ENCODE assay signal across 13 cellular contexts in genomic region chr4:6912412-6912811, GRCh38. TPM values are rescaled to one million over a fixed set of nuclear protein-coding genes. Genes with fewer than 3 reads are reported as not detected.
DNase-seq lines count a peak whose midpoint lies in the region; ATAC-seq and TF ChIP-seq lines count a peak whose summit lies in the region.
"Had no signal": no experiment of that assay in that cellular context is flagged by ENCODE, and none has a peak within 500 bp of the region (broad histone marks: within the 10 kb centered on the region; RNA-seq: fewer than 3 reads in every experiment).

No MANE protein-coding gene starts in this region.

- no peaks in the 10 kb centered on the region for H3K9me2 ChIP-seq in OCI-LY7 (ENCODE audit: insufficient read depth, low read length)

- H2BK120ac ChIP-seq in mesendoderm (ENCODE audit: low read depth, low read length) = no peak overlapping the region

- H2AK5ac ChIP-seq in mesendoderm (ENCODE audit: low read length) = no peak overlapping the region

- H3K27ac ChIP-seq in OCI-LY7 (ENCODE audit: low read depth, low read length, poor library complexity, severe bottlenecking) (no peak overlapping the region), left ventricle myocardium inferior (replicated peaks) (peak overlapping the region; percentile 100), rectal smooth muscle tissue (ENCODE audit: low read depth, low read length) (no peak overlapping the region), mesendoderm (ENCODE audit: low read depth, low read length) (no peak overlapping the region)

- H3K23ac ChIP-seq in mesendoderm (ENCODE audit: low read length) = no peak overlapping the region

- no peak overlapping the region for H2BK15ac ChIP-seq in mesendoderm (replicated peaks; ENCODE audit: low read depth)

- H3K4me2 ChIP-seq in OCI-LY7 (ENCODE audit: low read length) (peak overlapping the region; percentile 49), mesendoderm (ENCODE audit: low read length) (no peak overlapping the region)

- peaks cover 5% of the 10 kb centered on the region for H3K79me1 ChIP-seq in mesendoderm (ENCODE audit: low read length)

- H3K4me3 Mint-ChIP-seq in activated T-cell treated with anti-CD3 and anti-CD28 coated beads, Interleukin-2, amount 50 U/mL, for 24 hours = peak overlapping the region; percentile 1

- no CpG with 5 or more reads among the region's 5 CpGs for WGBS in mesendoderm (ENCODE audit: extremely low coverage, insufficient coverage, low lambda C conversion rate)

- no peak overlapping the region for H2BK5ac ChIP-seq in mesendoderm (ENCODE audit: low read length)

- intact Hi-C loops in OCI-LY7 (cut with micrococcal nuclease; ENCODE audit: unreplicated experiment) = no loop called here
- intact Hi-C loops in left ventricle myocardium inferior (cut with micrococcal nuclease) = no loop called here

- no peaks in the 10 kb centered on the region for H3K79me2 ChIP-seq in OCI-LY7 (ENCODE audit: insufficient read depth, low read depth, low read length)
- H3K79me2 ChIP-seq in mesendoderm (ENCODE audit: control insufficient read depth, insufficient read depth, low read length) = no peaks in the 10 kb centered on the region

- POLR2A ChIA-PET in OCI-LY7 (lab: Charles Lee) = interaction anchor here (0.5 to 1.4 kb wide), 8 partner anchors 29 to 190 kb away, joined by 3 to 5 read pairs (median 4); partner anchors contain the start of gene GRPEL1

- no peak for ATAC-seq in GM18505 (IDR thresholded peaks at IDR 0.05; ENCODE audit: unreplicated experiment)

- no peaks in the 10 kb centered on the region for H3K36me3 ChIP-seq in OCI-LY7 (ENCODE audit: insufficient read depth, low read length)
- no peaks in the 10 kb centered on the region for H3K36me3 ChIP-seq in left ventricle myocardium inferior
- H3K36me3 ChIP-seq in rectal smooth muscle tissue (ENCODE audit: control insufficient read depth, insufficient read depth, low read length) = no peaks in the 10 kb centered on the region
- no peaks in the 10 kb centered on the region for H3K36me3 ChIP-seq in mesendoderm (ENCODE audit: control insufficient read depth, insufficient read depth, low read length)
- H3K36me3 ChIP-seq: upper lobe of left lung had no signal

- no peaks in the 10 kb centered on the region for H3K27me3 Mint-ChIP-seq in activated T-cell treated with anti-CD3 and anti-CD28 coated beads, Interleukin-2, amount 50 U/mL, for 24 hours

- no peak for DNase-seq in activated T-cell treated with anti-CD3 and anti-CD28 coated beads, Interleukin-2, amount 50 U/mL, for 24 hours
- no peak for DNase-seq in activated T-cell treated with anti-CD3 and anti-CD28 coated beads for 4 hours
- DNase-seq in OCI-LY7 (ENCODE audit: low spot score) = peak; percentile 65
- DNase-seq in left ventricle myocardium inferior = no peak
- no peak for DNase-seq in mesendoderm
- DNase-seq in NCI-H345 treated with DMSO at 0.1 percent for 48 hours (lab: John Stamatoyannopoulos, UW; ENCODE audit: unreplicated experiment) = no peak
- DNase-seq: cortex of kidney, DMS153, NCI-H1105 treated with DMSO at 0.1 percent for 48 hours, NCI-H446 had no signal

- no peak overlapping the region for H3K4ac ChIP-seq in mesendoderm (ENCODE audit: low read depth, low read length)

- H4K5ac ChIP-seq in mesendoderm (ENCODE audit: low read length) = no peak overlapping the region

- CTCF ChIA-PET in OCI-LY7 (lab: Charles Lee; ENCODE audit: unreplicated experiment) = interaction anchor here (0.5 kb wide), 1 partner anchor 41 kb away, joined by 3 read pairs; no protein-coding TSS in a partner anchor

- TF ChIP-seq CTCF in OCI-LY7 (conservative IDR thresholded peaks at IDR 0.05; ENCODE audit: low read length) (no peak), left ventricle myocardium inferior (IDR thresholded peaks at IDR 0.05; ENCODE audit: borderline replicate concordance) (no peak)

- H4K20me1 ChIP-seq in OCI-LY7 (ENCODE audit: insufficient read depth, low read length) = no peaks in the 10 kb centered on the region

- H3K27me3 ChIP-seq in left ventricle myocardium inferior (ENCODE audit: low read depth) = no peaks in the 10 kb centered on the region
- H3K27me3 ChIP-seq in rectal smooth muscle tissue (ENCODE audit: control insufficient read depth, insufficient read depth, low read length) = no peaks in the 10 kb centered on the region
- H3K27me3 ChIP-seq in mesendoderm (ENCODE audit: insufficient read depth, low read length, poor library complexity) = no peaks in the 10 kb centered on the region
- H3K27me3 ChIP-seq: upper lobe of left lung had no signal

- H3K9me3 ChIP-seq in OCI-LY7 (ENCODE audit: low read length) = no peaks in the 10 kb centered on the region
- H3K9me3 ChIP-seq in left ventricle myocardium inferior (replicated peaks) = no peaks in the 10 kb centered on the region
- H3K9me3 ChIP-seq: upper lobe of left lung had no signal

- H3K18ac ChIP-seq in mesendoderm (ENCODE audit: low read length) = no peak overlapping the region

- H4K8ac ChIP-seq in mesendoderm (ENCODE audit: low read depth, low read length) = no peak overlapping the region

- peaks cover 11% of the 10 kb centered on the region for H3K36me3 Mint-ChIP-seq in activated T-cell treated with anti-CD3 and anti-CD28 coated beads, Interleukin-2, amount 50 U/mL, for 24 hours (ENCODE audit: low read depth)

- H3K4me1 ChIP-seq in OCI-LY7 (ENCODE audit: insufficient read depth, low read length, poor library complexity, severe bottlenecking) (peaks cover 45% of the 10 kb centered on the region), left ventricle myocardium inferior (peaks cover 83% of the 10 kb centered on the region), rectal smooth muscle tissue (ENCODE audit: control insufficient read depth, insufficient read depth, low read length) (peaks cover 17% of the 10 kb centered on the region), mesendoderm (ENCODE audit: control insufficient read depth, low read depth, low read length) (peaks cover 2% of the 10 kb centered on the region)

- peaks cover 77% of the 10 kb centered on the region for H3K4me1 Mint-ChIP-seq in activated T-cell treated with anti-CD3 and anti-CD28 coated beads, Interleukin-2, amount 50 U/mL, for 24 hours (ENCODE audit: low read depth)

- no peak overlapping the region for H3K56ac ChIP-seq in mesendoderm (ENCODE audit: low read length)

- TSS peak; percentile 54 for BruUV-seq in OCI-LY7 (replicated peaks; lab: Mats Ljungman, UMichigan)

- H2AFZ ChIP-seq in OCI-LY7 (ENCODE audit: low read length) = no peak overlapping the region

- no peak overlapping the region for H3K27ac Mint-ChIP-seq in activated T-cell treated with anti-CD3 and anti-CD28 coated beads, Interleukin-2, amount 50 U/mL, for 24 hours

- no peaks in the 10 kb centered on the region for H3K9me3 Mint-ChIP-seq in activated T-cell treated with anti-CD3 and anti-CD28 coated beads, Interleukin-2, amount 50 U/mL, for 24 hours

- no peak for TF ChIP-seq POLR2A in GM18505 (IDR thresholded peaks at IDR 0.05; ENCODE audit: borderline replicate concordance, extremely low read depth, insufficient read depth, insufficient read length)

- H3K9ac ChIP-seq in rectal smooth muscle tissue (ENCODE audit: low read length) (no peak overlapping the region), mesendoderm (ENCODE audit: low read length) (no peak overlapping the region)

- H3K4me3 ChIP-seq in OCI-LY7 (ENCODE audit: low read depth, low read length, poor library complexity, severe bottlenecking) (no peak overlapping the region), left ventricle myocardium inferior (peak overlapping the region; percentile 27), rectal smooth muscle tissue (ENCODE audit: low read length) (peak overlapping the region; percentile 16), mesendoderm (ENCODE audit: low read length) (no peak overlapping the region)

RNA-seq across cellular contexts. Expression of gene TBC1D14, which starts 2.8 kb away (rescaled TPM):
- total RNA-seq in OCI-LY7 (2014; rRNA removed; shearing (Covaris generic)) = 35.6 and 38.4 TPM in 2 replicates
- 44.1 and 50.4 TPM in 2 replicates for total RNA-seq in OCI-LY7 (2022)
- total RNA-seq in left ventricle myocardium inferior = 36.1 TPM
- 28.0 TPM for polyA plus RNA-seq in mesendoderm (2013, experiment 1 of 2)
- polyA plus RNA-seq in mesendoderm (2013, experiment 2 of 2) = 30.1 TPM

Comparison
In these comparisons a context has a peak if more than half of its experiments do, and no peak if none do; other contexts are left out.
1. H3K4me3 ChIP-seq: peak in left ventricle myocardium inferior (single experiment) and rectal smooth muscle tissue (single experiment); none in OCI-LY7 (single experiment) and mesendoderm (single experiment).